Comparison of ENCODE assay signal across 1 cellular context in genomic region chr7:135672560-135673359, GRCh38.
TF ChIP-seq lines count a peak whose summit lies in the region.

No MANE protein-coding gene starts in this region.

TF ChIP-seq in K562, 482 proteins besides CTCF, POLR2A, EP300 and RAD21:
- peak; percentile 41; the same call in 1 of the 2 replicates for TF ChIP-seq TOE1 (IDR thresholded peaks at IDR 0.05; ENCODE audit: borderline replicate concordance)
- TF ChIP-seq TOE1 (CRISPR knock-in tag; IDR thresholded peaks at IDR 0.05; ENCODE audit: borderline replicate concordance, low read depth), result no peak
- 0 out of 4 replicates have a peak, but pooled peaks of 1 of the 2 experiments have one; percentile 41 for TF ChIP-seq MNT (conservative IDR thresholded peaks at IDR 0.05)
- TF ChIP-seq NBN (IDR thresholded peaks at IDR 0.05; ENCODE audit: low read depth), result no peak
- no peak for TF ChIP-seq ZNF143 (CRISPR knock-in tag; IDR thresholded peaks at IDR 0.05)
- TF ChIP-seq ZC3H8 (IDR thresholded peaks at IDR 0.05), result no peak
- TF ChIP-seq NR2F6 (CRISPR knock-in tag; IDR thresholded peaks at IDR 0.05), result no peak
- TF ChIP-seq ZHX1 (conservative IDR thresholded peaks at IDR 0.05; ENCODE audit: low read length), result no peak
- TF ChIP-seq FOXK1 (CRISPR knock-in tag; IDR thresholded peaks at IDR 0.05; ENCODE audit: borderline replicate concordance), result no peak
- TF ChIP-seq SMC3 (conservative IDR thresholded peaks at IDR 0.05; ENCODE audit: insufficient read depth, low read depth, low read length), result peak; percentile 74
- TF ChIP-seq ZNF217 (CRISPR knock-in tag; IDR thresholded peaks at IDR 0.05), result no peak
- peak; percentile 36; the same call in 1 of the 2 replicates for TF ChIP-seq GATAD2B (IDR thresholded peaks at IDR 0.05; ENCODE audit: borderline replicate concordance)
- TF ChIP-seq CBX3 (IDR thresholded peaks at IDR 0.05; ENCODE audit: borderline replicate concordance in 1 of 2, low read length in 2 of 2), result peak in 1 of 2 experiments; percentile 41; a peak in 1 of 3 replicates
- peak; percentile 25; the same call in 1 of the 2 replicates for TF ChIP-seq TFAP4 (CRISPR knock-in tag; IDR thresholded peaks at IDR 0.05; ENCODE audit: borderline replicate concordance)
- 0 out of 2 replicates have a peak, but pooled peaks have one; percentile 42 for TF ChIP-seq ZNF75A (CRISPR knock-in tag; IDR thresholded peaks at IDR 0.05)
- peak; percentile 17; the same call in 1 of the 2 replicates for TF ChIP-seq TEAD4 (IDR thresholded peaks at IDR 0.05; ENCODE audit: low read length)
- TF ChIP-seq TEAD4 (CRISPR knock-in tag; IDR thresholded peaks at IDR 0.05; ENCODE audit: borderline replicate concordance), result no peak
- TF ChIP-seq, protein P1, sequence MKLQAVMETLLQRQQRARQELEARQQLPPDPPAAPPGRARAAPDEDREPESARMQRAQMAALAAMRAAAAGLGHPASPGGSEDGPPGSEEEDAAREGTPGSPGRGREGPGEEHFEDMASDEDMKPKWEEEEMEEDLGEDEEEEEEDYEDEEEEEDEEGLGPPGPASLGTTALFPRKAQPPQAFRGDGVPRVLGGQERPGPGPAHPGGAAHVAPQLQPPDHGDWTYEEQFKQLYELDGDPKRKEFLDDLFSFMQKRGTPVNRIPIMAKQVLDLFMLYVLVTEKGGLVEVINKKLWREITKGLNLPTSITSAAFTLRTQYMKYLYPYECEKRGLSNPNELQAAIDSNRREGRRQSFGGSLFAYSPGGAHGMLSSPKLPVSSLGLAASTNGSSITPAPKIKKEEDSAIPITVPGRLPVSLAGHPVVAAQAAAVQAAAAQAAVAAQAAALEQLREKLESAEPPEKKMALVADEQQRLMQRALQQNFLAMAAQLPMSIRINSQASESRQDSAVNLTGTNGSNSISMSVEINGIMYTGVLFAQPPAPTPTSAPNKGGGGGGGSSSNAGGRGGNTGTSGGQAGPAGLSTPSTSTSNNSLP (IDR thresholded peaks at IDR 0.05; ENCODE audit: borderline replicate concordance, low read depth, low read length), result peak; percentile 80; the same call in 1 of the 2 replicates
- TF ChIP-seq ZNF184 (CRISPR knock-in tag; IDR thresholded peaks at IDR 0.05), result no peak
- peak; percentile 67 for TF ChIP-seq DEAF1 (CRISPR knock-in tag; IDR thresholded peaks at IDR 0.05)
- 0 out of 4 replicates have a peak, but pooled peaks of 1 of the 2 experiments have one; percentile 31 for TF ChIP-seq FOXA3 (CRISPR knock-in tag; conservative IDR thresholded peaks at IDR 0.05 in 1 of 2, IDR thresholded peaks at IDR 0.05 in 1 of 2)
- no peak for TF ChIP-seq SUPT5H (IDR thresholded peaks at IDR 0.05)
- TF ChIP-seq ZKSCAN3 (CRISPR knock-in tag; IDR thresholded peaks at IDR 0.05), result no peak
- peak; percentile 33; the same call in 1 of the 2 replicates for TF ChIP-seq TFE3 (CRISPR knock-in tag; IDR thresholded peaks at IDR 0.05)
- no peak for TF ChIP-seq CHAMP1 (IDR thresholded peaks at IDR 0.05)
- TF ChIP-seq KLF16 (IDR thresholded peaks at IDR 0.05), result peak; percentile 42; the same call in 1 of the 2 replicates
- peak; percentile 51 for TF ChIP-seq CTCFL (IDR thresholded peaks at IDR 0.05; ENCODE audit: borderline replicate concordance, insufficient read depth, low read depth, low read length, poor library complexity, severe bottlenecking)
- no peak for TF ChIP-seq SNRNP70 (optimal IDR thresholded peaks at IDR 0.05; ENCODE audit: low read depth, low read length)
- no peak for TF ChIP-seq TAF9B (IDR thresholded peaks at IDR 0.05; ENCODE audit: partially characterized antibody)
- TF ChIP-seq ARNT (IDR thresholded peaks at IDR 0.05), result 0 out of 4 replicates have a peak, but pooled peaks of 1 of the 2 experiments have one; percentile 39
- TF ChIP-seq DACH1 (IDR thresholded peaks at IDR 0.05; ENCODE audit: partially characterized antibody), result peak; percentile 74
